2 cellular contexts compared by ENCODE assay signal in genomic region chr2:238988105-238988504, GRCh38.
TF ChIP-seq lines count a peak whose summit lies in the region.

No MANE protein-coding gene starts in this region.

TF ChIP-seq in SK-N-SH, 30 proteins besides CTCF, POLR2A, EP300 and RAD21 (continued from another document):
- TF ChIP-seq ZBTB33 (IDR thresholded peaks at IDR 0.05; ENCODE audit: borderline replicate concordance, low read depth) (no peak), MXI1 (IDR thresholded peaks at IDR 0.05; ENCODE audit: low read depth, low read length) (no peak), CHD2 (IDR thresholded peaks at IDR 0.05; ENCODE audit: low read length, partially characterized antibody) (no peak), SMC3 (IDR thresholded peaks at IDR 0.05; ENCODE audit: low read depth, low read length) (no peak), RXRA (IDR thresholded peaks at IDR 0.05; ENCODE audit: borderline replicate concordance, low read depth) (no peak), REST (IDR thresholded peaks at IDR 0.05; ENCODE audit: low read depth, low read length) (no peak), YY1 (IDR thresholded peaks at IDR 0.05; ENCODE audit: low read depth) (no peak), FOXJ3 (CRISPR knock-in tag; IDR thresholded peaks at IDR 0.05) (no peak), TEAD4 (IDR thresholded peaks at IDR 0.05; ENCODE audit: borderline replicate concordance, insufficient read depth) (no peak)

TF ChIP-seq in SK-N-SH treated with all-trans-retinoic acid at 6 μM for 48 hours, 23 proteins besides CTCF, POLR2A, EP300 and RAD21 (continued from another document):
- TF ChIP-seq BACH2 (CRISPR knock-in tag; IDR thresholded peaks at IDR 0.05; ENCODE audit: borderline replicate concordance) = no peak
